In the genomic region with DNA sequence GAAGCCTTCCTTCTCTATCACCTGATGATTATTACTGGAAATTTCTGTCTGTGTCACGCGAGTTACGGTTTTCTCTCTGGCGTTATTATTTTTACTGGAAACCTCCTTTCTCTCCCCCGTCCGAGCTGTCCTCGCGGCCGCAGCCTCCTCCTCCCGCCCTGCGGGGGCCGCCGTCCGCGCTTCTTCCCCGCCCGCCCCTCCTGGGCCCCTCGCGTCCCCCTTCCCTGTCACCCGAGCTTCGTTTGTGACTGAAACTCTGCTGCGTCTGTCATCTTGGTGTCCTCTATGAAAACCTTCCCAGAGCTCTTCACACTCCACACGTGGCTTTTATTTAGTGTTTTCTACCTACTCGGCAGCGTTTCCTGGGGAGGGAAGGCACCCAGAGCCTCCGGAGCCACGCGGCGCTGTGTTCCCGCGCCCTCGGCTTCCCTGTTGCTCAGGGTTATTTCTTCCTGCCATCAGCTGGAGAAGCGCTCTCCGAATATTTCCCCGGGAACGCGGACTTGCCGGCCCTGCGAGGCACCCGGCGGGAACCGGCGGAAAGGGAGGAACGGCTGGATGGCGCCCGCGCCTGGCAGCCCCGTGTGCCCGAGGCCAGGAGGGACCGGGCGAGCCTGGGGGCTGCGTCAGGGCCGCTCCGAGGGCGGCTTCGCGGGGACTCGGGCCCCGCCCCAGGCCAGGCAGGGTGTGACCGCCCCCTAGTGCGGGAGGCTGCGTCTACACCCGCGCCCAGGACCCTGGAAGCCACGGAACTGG, we compare ENCODE assay signal across 8 cellular contexts. TPM values are rescaled to one million over a fixed set of nuclear protein-coding genes. Genes with fewer than 3 reads are reported as not detected.
A peak's percentile ranks its signal among the peaks of the same experiment; 100 is the strongest.
DNase-seq lines count a peak whose midpoint lies in the region; ATAC-seq and TF ChIP-seq lines count a peak whose summit lies in the region.

No MANE protein-coding gene starts in this region.

- H3K36me3 Mint-ChIP-seq in dendritic cell treated with granulocyte-macrophage colony-stimulating factor and Interleukin-4, amounts not matched to agents 40 ng/mL and 50 ng/mL, for 4 days (ENCODE audit: low read depth): no peaks in the 10 kb centered on the region

- H3K27ac Mint-ChIP-seq in dendritic cell treated with granulocyte-macrophage colony-stimulating factor and Interleukin-4, amounts not matched to agents 40 ng/mL and 50 ng/mL, for 4 days: no peak overlapping the region

- H3K9ac ChIP-seq in HUES64 (ENCODE audit: low read depth, low read length): peak overlapping the region; percentile 53; the same call in 1 of the 2 replicates

- no peaks in the 10 kb centered on the region for H3K9me3 Mint-ChIP-seq in dendritic cell treated with granulocyte-macrophage colony-stimulating factor and Interleukin-4, amounts not matched to agents 40 ng/mL and 50 ng/mL, for 4 days

- H3K4me1 Mint-ChIP-seq in dendritic cell treated with granulocyte-macrophage colony-stimulating factor and Interleukin-4, amounts not matched to agents 40 ng/mL and 50 ng/mL, for 4 days (ENCODE audit: low read depth): peaks cover 6% of the 10 kb centered on the region

- H3K4me3 Mint-ChIP-seq in dendritic cell treated with granulocyte-macrophage colony-stimulating factor and Interleukin-4, amounts not matched to agents 40 ng/mL and 50 ng/mL, for 4 days: peak overlapping the region; percentile 54

- ATAC-seq in right lobe of liver (peak; percentile 60 to 78 (median 72)), HG02885 (IDR thresholded peaks at IDR 0.05; ENCODE audit: poor library complexity, unreplicated experiment) (no peak), HG02870 (IDR thresholded peaks at IDR 0.05; ENCODE audit: unreplicated experiment) (no peak)

- TF ChIP-seq CTCF in right lobe of liver (IDR thresholded peaks at IDR 0.05) (peak; percentile 22 to 32 (median 24)), suprapubic skin (IDR thresholded peaks at IDR 0.05) (peak in 1 of 2 donors; percentile 39)

- TF ChIP-seq POLR2A in right lobe of liver (IDR thresholded peaks at IDR 0.05) (no peak), suprapubic skin (IDR thresholded peaks at IDR 0.05) (no peak)

- H3K79me2 ChIP-seq in ACC112 (ENCODE audit: control insufficient read depth, insufficient read depth, low read length, unreplicated experiment): no peaks in the 10 kb centered on the region

- H3K4me3 ChIP-seq in ACC112 (ENCODE audit: low read depth, low read length) (peak overlapping the region; percentile 67), HUES64 (ENCODE audit: low read length) (peak overlapping the region; percentile 48), right lobe of liver (peak overlapping the region; percentile 12 to 35 (median 21)), suprapubic skin (peak overlapping the region; percentile 41)

- DNase-seq in right lobe of liver: peak in 2 of 3 donors; percentile 48 to 53
- peak in 1 of 2 donors; percentile 63 for DNase-seq in suprapubic skin (ENCODE audit: low spot score in 2 of 2)
- DNase-seq in NK-92 treated with Interleukin-12 subunit alpha and Interleukin-12 subunit beta, amount 100 ng/mL, for 24 hours (lab: John Stamatoyannopoulos, UW): no peak

- H2AFZ ChIP-seq in ACC112 (ENCODE audit: low read length, unreplicated experiment): no peak overlapping the region

- H3K27me3 Mint-ChIP-seq in dendritic cell treated with granulocyte-macrophage colony-stimulating factor and Interleukin-4, amounts not matched to agents 40 ng/mL and 50 ng/mL, for 4 days: peaks cover 45% of the 10 kb centered on the region

- H3K27me3 ChIP-seq in ACC112 (ENCODE audit: insufficient read depth, low read length): peaks cover 12% of the 10 kb centered on the region
- peaks cover 31% of the 10 kb centered on the region for H3K27me3 ChIP-seq in HUES64 (ENCODE audit: insufficient read depth, low read length)
- peaks cover 0 to 14% of the 10 kb centered on the region in 2 donors for H3K27me3 ChIP-seq in right lobe of liver
- peaks cover 16% of the 10 kb centered on the region for H3K27me3 ChIP-seq in suprapubic skin

- no peaks in the 10 kb centered on the region for H3K36me3 ChIP-seq in ACC112 (ENCODE audit: insufficient read depth, low read length)
- H3K36me3 ChIP-seq in HUES64 (ENCODE audit: insufficient read depth, low read length): no peaks in the 10 kb centered on the region
- no peaks in the 10 kb centered on the region for H3K36me3 ChIP-seq in right lobe of liver
- no peaks in the 10 kb centered on the region for H3K36me3 ChIP-seq in suprapubic skin

- no peak overlapping the region for H3K27ac ChIP-seq in ACC112 (ENCODE audit: low read depth, low read length)
- H3K27ac ChIP-seq in HUES64 (ENCODE audit: low read depth, low read length): no peak overlapping the region
- H3K27ac ChIP-seq in right lobe of liver: no peak overlapping the region
- no peak overlapping the region for H3K27ac ChIP-seq in suprapubic skin

- no peak for TF ChIP-seq EP300 in suprapubic skin (IDR thresholded peaks at IDR 0.05)

- H3K4me1 ChIP-seq in ACC112 (ENCODE audit: control insufficient read depth, insufficient read depth, low read length, unreplicated experiment) (no peaks in the 10 kb centered on the region), HUES64 (ENCODE audit: insufficient read depth, low read length) (no peaks in the 10 kb centered on the region), right lobe of liver (peaks cover 0 to 7% (median 0%) of the 10 kb centered on the region in 4 donors), suprapubic skin (peaks cover 11% of the 10 kb centered on the region)

- 13% methylated on average over 65 of the region's 65 CpGs for WGBS in HUES64
- 18% methylated on average over 37 of the region's 65 CpGs for WGBS in right lobe of liver (ENCODE audit: insufficient coverage, low coverage, low lambda C conversion rate, missing lambda C conversion rate)
- WGBS in suprapubic skin: 11% methylated on average over 37 of the region's 65 CpGs

- H3K9me3 ChIP-seq in HUES64 (ENCODE audit: insufficient read depth, low read depth, low read length) (no peaks in the 10 kb centered on the region), right lobe of liver (no peaks in the 10 kb centered on the region), suprapubic skin (no peaks in the 10 kb centered on the region)

- intact Hi-C loops in dendritic cell treated with granulocyte-macrophage colony-stimulating factor and Interleukin-4, amounts not matched to agents 40 ng/mL and 50 ng/mL, for 4 days (cut with micrococcal nuclease): loop anchor here (10.0 kb wide), 1 partner anchor 738 kb away; no protein-coding TSS in a partner anchor
- intact Hi-C loops in right lobe of liver (cut with DNase I): loop anchor here (10.0 kb wide), 2 partner anchors 238 to 728 kb away; no protein-coding TSS in a partner anchor

RNA-seq across cellular contexts. Expression of a gene that starts 33.9 kb away (rescaled TPM):
- 40.2 TPM for polyA plus RNA-seq in HUES64 (2013, experiment 1 of 2)
- 35.9 TPM for polyA plus RNA-seq in HUES64 (2013, experiment 2 of 2)
- total RNA-seq in right lobe of liver: 1 to 10 TPM in 2 of 6 experiments, under 1 TPM in 4; 0.15 to 3.2 (median 0.70) TPM
- 1 to 10 TPM; 1.1 to 3.7 (median 1.6) TPM for total RNA-seq in suprapubic skin

RNA-seq across cellular contexts. Expression of a gene that starts 34.0 kb away (rescaled TPM):
- 32.3 TPM for polyA plus RNA-seq in HUES64 (2013, experiment 1 of 2)
- 34.2 TPM for polyA plus RNA-seq in HUES64 (2013, experiment 2 of 2)
- 10 to 100 TPM; 10.7 to 16.7 (median 13.8) TPM for total RNA-seq in right lobe of liver
- 10 to 100 TPM; 25.2 to 73.0 (median 38.8) TPM for total RNA-seq in suprapubic skin

Comparison
In these comparisons a context has a peak if more than half of its experiments do, and no peak if none do; other contexts are left out.
1. ATAC-seq: peak in right lobe of liver (4 of 4); none in HG02885 (single experiment) and HG02870 (single experiment).
2. Peak in every context shown above with its lines, with median percentiles within 50 percentile points of each other: H3K4me3 ChIP-seq.